13 cellular contexts compared by ENCODE assay signal in genomic region chr3:136120373-136121348, GRCh38.
DNase-seq lines count a peak whose midpoint lies in the region; ATAC-seq, FAIRE-seq and TF ChIP-seq lines count a peak whose summit lies in the region.
"Had no signal": no experiment of that assay in that cellular context is flagged by ENCODE, and none has a peak within 500 bp of the region (broad histone marks: within the 10 kb centered on the region; RNA-seq: fewer than 3 reads in every experiment).

No MANE protein-coding gene starts in this region.

- DNase-seq in astrocyte of the hippocampus (ENCODE audit: low read depth, low spot score) (peak; percentile 89), posterior vena cava (ENCODE audit: low spot score) (no peak), osteocyte (ENCODE audit: extremely low spot score, unreplicated experiment) (no peak), urothelium cell line (ENCODE audit: low spot score) (no peak), NCI-H2107 (lab: John Stamatoyannopoulos, UW) (no peak)
- DNase-seq: activated CD4-positive, alpha-beta memory T cell treated with anti-CD3 and anti-CD28 coated beads, Interleukin-2, amount 10 ng/mL, durations not matched to agents 7 days and 5 days; amniotic stem cell; sigmoid colon had no signal

- no peak overlapping the region for H3K27ac Mint-ChIP-seq in osteocyte (ENCODE audit: unreplicated experiment)
- H3K27ac Mint-ChIP-seq: activated CD4-positive, alpha-beta memory T cell treated with anti-CD3 and anti-CD28 coated beads, Interleukin-2, amount 10 ng/mL, durations not matched to agents 7 days and 5 days had no signal

- no peak overlapping the region for H3K4me3 Mint-ChIP-seq in osteocyte (ENCODE audit: unreplicated experiment)
- H3K4me3 Mint-ChIP-seq: activated CD4-positive, alpha-beta memory T cell treated with anti-CD3 and anti-CD28 coated beads, Interleukin-2, amount 10 ng/mL, durations not matched to agents 7 days and 5 days; CD14-positive monocyte had no signal

- TF ChIP-seq CTCF in osteocyte (IDR thresholded peaks at IDR 0.05) = no peak

- no peak for FAIRE-seq in urothelium cell line (lab: Jason Lieb, UNC)
- FAIRE-seq: HTR-8/SVneo had no signal

- peaks cover 32% of the 10 kb centered on the region for H3K36me3 Mint-ChIP-seq in osteocyte (ENCODE audit: unreplicated experiment)
- H3K36me3 Mint-ChIP-seq: CD14-positive monocyte had no signal

- no peaks in the 10 kb centered on the region for H3K27me3 Mint-ChIP-seq in osteocyte (ENCODE audit: unreplicated experiment)

- H3K9me3 Mint-ChIP-seq in osteocyte (ENCODE audit: unreplicated experiment) = peaks cover 19% of the 10 kb centered on the region

- intact Hi-C loops in posterior vena cava (cut with DNase I) = no loop called here

- ATAC-seq in GM18499 (IDR thresholded peaks at IDR 0.05; ENCODE audit: insufficient read depth, unreplicated experiment) = peak; percentile 74
- peak; percentile 91 for ATAC-seq in GM21528 (IDR thresholded peaks at IDR 0.05; ENCODE audit: low FRiP score, unreplicated experiment)
- ATAC-seq in HG03159 (IDR thresholded peaks at IDR 0.05; ENCODE audit: unreplicated experiment) = peak; percentile 70

- H3K4me1 Mint-ChIP-seq in osteocyte (ENCODE audit: unreplicated experiment) = peaks cover 3% of the 10 kb centered on the region
- H3K4me1 Mint-ChIP-seq: activated CD4-positive, alpha-beta memory T cell treated with anti-CD3 and anti-CD28 coated beads, Interleukin-2, amount 10 ng/mL, durations not matched to agents 7 days and 5 days; CD14-positive monocyte had no signal
